In genomic region chr7:137967143-137968018, GRCh38 we compare ENCODE assay signal across 1 cellular context.
TF ChIP-seq lines count a peak whose summit lies in the region.

No MANE protein-coding gene starts in this region.

TF ChIP-seq in K562, 482 proteins besides CTCF, POLR2A, EP300 and RAD21 (continued from another document and continues in another):
- TF ChIP-seq TAF15 (IDR thresholded peaks at IDR 0.05; ENCODE audit: low read depth, low read length): no peak
- no peak for TF ChIP-seq MCM5 (IDR thresholded peaks at IDR 0.05; ENCODE audit: low read depth)
- TF ChIP-seq THAP12 (CRISPR knock-in tag; IDR thresholded peaks at IDR 0.05): no peak
- 0 out of 2 replicates have a peak, but pooled peaks have one; percentile 7 for TF ChIP-seq RAD51 (IDR thresholded peaks at IDR 0.05; ENCODE audit: borderline replicate concordance, low read depth)
- no peak for TF ChIP-seq TGIF2 (CRISPR knock-in tag; IDR thresholded peaks at IDR 0.05)
- TF ChIP-seq, protein P1, sequence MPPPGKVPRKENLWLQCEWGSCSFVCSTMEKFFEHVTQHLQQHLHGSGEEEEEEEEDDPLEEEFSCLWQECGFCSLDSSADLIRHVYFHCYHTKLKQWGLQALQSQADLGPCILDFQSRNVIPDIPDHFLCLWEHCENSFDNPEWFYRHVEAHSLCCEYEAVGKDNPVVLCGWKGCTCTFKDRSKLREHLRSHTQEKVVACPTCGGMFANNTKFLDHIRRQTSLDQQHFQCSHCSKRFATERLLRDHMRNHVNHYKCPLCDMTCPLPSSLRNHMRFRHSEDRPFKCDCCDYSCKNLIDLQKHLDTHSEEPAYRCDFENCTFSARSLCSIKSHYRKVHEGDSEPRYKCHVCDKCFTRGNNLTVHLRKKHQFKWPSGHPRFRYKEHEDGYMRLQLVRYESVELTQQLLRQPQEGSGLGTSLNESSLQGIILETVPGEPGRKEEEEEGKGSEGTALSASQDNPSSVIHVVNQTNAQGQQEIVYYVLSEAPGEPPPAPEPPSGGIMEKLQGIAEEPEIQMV (tag; conservative IDR thresholded peaks at IDR 0.05; ENCODE audit: low read depth): no peak
- TF ChIP-seq, protein P2, sequence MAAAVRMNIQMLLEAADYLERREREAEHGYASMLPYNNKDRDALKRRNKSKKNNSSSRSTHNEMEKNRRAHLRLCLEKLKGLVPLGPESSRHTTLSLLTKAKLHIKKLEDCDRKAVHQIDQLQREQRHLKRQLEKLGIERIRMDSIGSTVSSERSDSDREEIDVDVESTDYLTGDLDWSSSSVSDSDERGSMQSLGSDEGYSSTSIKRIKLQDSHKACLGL (CRISPR knock-in tag; IDR thresholded peaks at IDR 0.05; ENCODE audit: borderline replicate concordance, poor library complexity, severe bottlenecking): no peak
- TF ChIP-seq TFAM (CRISPR knock-in tag; conservative IDR thresholded peaks at IDR 0.05): no peak
- peak; percentile 79 for TF ChIP-seq NEUROD1 (IDR thresholded peaks at IDR 0.05; ENCODE audit: borderline replicate concordance, low read depth, low read length, partially characterized antibody)
- TF ChIP-seq, protein P3, sequence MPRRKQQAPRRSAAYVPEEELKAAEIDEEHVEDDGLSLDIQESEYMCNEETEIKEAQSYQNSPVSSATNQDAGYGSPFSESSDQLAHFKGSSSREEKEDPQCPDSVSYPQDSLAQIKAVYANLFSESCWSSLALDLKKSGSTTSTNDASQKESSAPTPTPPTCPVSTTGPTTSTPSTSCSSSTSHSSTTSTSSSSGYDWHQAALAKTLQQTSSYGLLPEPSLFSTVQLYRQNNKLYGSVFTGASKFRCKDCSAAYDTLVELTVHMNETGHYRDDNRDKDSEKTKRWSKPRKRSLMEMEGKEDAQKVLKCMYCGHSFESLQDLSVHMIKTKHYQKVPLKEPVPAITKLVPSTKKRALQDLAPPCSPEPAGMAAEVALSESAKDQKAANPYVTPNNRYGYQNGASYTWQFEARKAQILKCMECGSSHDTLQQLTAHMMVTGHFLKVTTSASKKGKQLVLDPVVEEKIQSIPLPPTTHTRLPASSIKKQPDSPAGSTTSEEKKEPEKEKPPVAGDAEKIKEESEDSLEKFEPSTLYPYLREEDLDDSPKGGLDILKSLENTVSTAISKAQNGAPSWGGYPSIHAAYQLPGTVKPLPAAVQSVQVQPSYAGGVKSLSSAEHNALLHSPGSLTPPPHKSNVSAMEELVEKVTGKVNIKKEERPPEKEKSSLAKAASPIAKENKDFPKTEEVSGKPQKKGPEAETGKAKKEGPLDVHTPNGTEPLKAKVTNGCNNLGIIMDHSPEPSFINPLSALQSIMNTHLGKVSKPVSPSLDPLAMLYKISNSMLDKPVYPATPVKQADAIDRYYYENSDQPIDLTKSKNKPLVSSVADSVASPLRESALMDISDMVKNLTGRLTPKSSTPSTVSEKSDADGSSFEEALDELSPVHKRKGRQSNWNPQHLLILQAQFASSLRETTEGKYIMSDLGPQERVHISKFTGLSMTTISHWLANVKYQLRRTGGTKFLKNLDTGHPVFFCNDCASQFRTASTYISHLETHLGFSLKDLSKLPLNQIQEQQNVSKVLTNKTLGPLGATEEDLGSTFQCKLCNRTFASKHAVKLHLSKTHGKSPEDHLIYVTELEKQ (CRISPR knock-in tag; IDR thresholded peaks at IDR 0.05): no peak
- TF ChIP-seq, protein P4, sequence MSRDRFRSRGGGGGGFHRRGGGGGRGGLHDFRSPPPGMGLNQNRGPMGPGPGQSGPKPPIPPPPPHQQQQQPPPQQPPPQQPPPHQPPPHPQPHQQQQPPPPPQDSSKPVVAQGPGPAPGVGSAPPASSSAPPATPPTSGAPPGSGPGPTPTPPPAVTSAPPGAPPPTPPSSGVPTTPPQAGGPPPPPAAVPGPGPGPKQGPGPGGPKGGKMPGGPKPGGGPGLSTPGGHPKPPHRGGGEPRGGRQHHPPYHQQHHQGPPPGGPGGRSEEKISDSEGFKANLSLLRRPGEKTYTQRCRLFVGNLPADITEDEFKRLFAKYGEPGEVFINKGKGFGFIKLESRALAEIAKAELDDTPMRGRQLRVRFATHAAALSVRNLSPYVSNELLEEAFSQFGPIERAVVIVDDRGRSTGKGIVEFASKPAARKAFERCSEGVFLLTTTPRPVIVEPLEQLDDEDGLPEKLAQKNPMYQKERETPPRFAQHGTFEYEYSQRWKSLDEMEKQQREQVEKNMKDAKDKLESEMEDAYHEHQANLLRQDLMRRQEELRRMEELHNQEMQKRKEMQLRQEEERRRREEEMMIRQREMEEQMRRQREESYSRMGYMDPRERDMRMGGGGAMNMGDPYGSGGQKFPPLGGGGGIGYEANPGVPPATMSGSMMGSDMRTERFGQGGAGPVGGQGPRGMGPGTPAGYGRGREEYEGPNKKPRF (IDR thresholded peaks at IDR 0.05; ENCODE audit: low read depth, low read length): no peak
- TF ChIP-seq ZNF212 (CRISPR knock-in tag; IDR thresholded peaks at IDR 0.05): no peak
- no peak for TF ChIP-seq TCFL5 (CRISPR knock-in tag; conservative IDR thresholded peaks at IDR 0.05)
- TF ChIP-seq KDM4B (IDR thresholded peaks at IDR 0.05; ENCODE audit: borderline replicate concordance in 2 of 2, low read depth in 1 of 2): no peak
- TF ChIP-seq SMAD1 (IDR thresholded peaks at IDR 0.05; ENCODE audit: low read depth, low read length, partially characterized antibody): no peak
- TF ChIP-seq NFXL1 (CRISPR knock-in tag; IDR thresholded peaks at IDR 0.05): no peak
- TF ChIP-seq MGA (IDR thresholded peaks at IDR 0.05): no peak
- TF ChIP-seq SAFB (IDR thresholded peaks at IDR 0.05; ENCODE audit: borderline replicate concordance, low read depth, low read length): no peak
- no peak for TF ChIP-seq IRF1 (CRISPR knock-in tag; IDR thresholded peaks at IDR 0.05; ENCODE audit: borderline replicate concordance)
- TF ChIP-seq RNF2 (IDR thresholded peaks at IDR 0.05): 0 out of 2 replicates have a peak, but pooled peaks have one; percentile 46
- TF ChIP-seq ZKSCAN3 (CRISPR knock-in tag; IDR thresholded peaks at IDR 0.05): no peak
- no peak for TF ChIP-seq ZNF699 (CRISPR knock-in tag; IDR thresholded peaks at IDR 0.05; ENCODE audit: insufficient replicate concordance)
- no peak for TF ChIP-seq GTF2F1 (IDR thresholded peaks at IDR 0.05; ENCODE audit: low read depth, low read length)
- peak; percentile 60; the same call in 1 of the 2 replicates for TF ChIP-seq HLTF (IDR thresholded peaks at IDR 0.05)
- no peak for TF ChIP-seq MYNN (IDR thresholded peaks at IDR 0.05)
- TF ChIP-seq MYNN (CRISPR knock-in tag; IDR thresholded peaks at IDR 0.05): no peak
- no peak for TF ChIP-seq PHB2 (IDR thresholded peaks at IDR 0.05; ENCODE audit: low read depth)
- no peak for TF ChIP-seq PRMT5 (CRISPR knock-in tag; IDR thresholded peaks at IDR 0.05)
- TF ChIP-seq TRIM24 (IDR thresholded peaks at IDR 0.05): peak; percentile 63 to 79; a peak in 3 of 4 replicates
- TF ChIP-seq BCOR (IDR thresholded peaks at IDR 0.05): peak; percentile 57; the same call in 1 of the 2 replicates
- TF ChIP-seq RFX7 (CRISPR knock-in tag; IDR thresholded peaks at IDR 0.05): no peak
- no peak for TF ChIP-seq SETDB1 (IDR thresholded peaks at IDR 0.05; ENCODE audit: low read length)
- no peak for TF ChIP-seq CBX8 (IDR thresholded peaks at IDR 0.05; ENCODE audit: borderline replicate concordance, extremely low read depth, low read depth, low read length, poor library complexity, severe bottlenecking)
- TF ChIP-seq IRF2 (CRISPR knock-in tag; IDR thresholded peaks at IDR 0.05): no peak
- TF ChIP-seq ZNF785 (CRISPR knock-in tag; IDR thresholded peaks at IDR 0.05): no peak
- TF ChIP-seq ZNF140 (CRISPR knock-in tag; IDR thresholded peaks at IDR 0.05): no peak
- no peak for TF ChIP-seq DNMT1 (IDR thresholded peaks at IDR 0.05)
- no peak for TF ChIP-seq TAF9B (IDR thresholded peaks at IDR 0.05; ENCODE audit: partially characterized antibody)
- TF ChIP-seq ZNF695 (CRISPR knock-in tag; IDR thresholded peaks at IDR 0.05): no peak
- peak; percentile 96 for TF ChIP-seq HMBOX1 (IDR thresholded peaks at IDR 0.05)
